1 cellular context compared by ENCODE assay signal in the genomic region with DNA sequence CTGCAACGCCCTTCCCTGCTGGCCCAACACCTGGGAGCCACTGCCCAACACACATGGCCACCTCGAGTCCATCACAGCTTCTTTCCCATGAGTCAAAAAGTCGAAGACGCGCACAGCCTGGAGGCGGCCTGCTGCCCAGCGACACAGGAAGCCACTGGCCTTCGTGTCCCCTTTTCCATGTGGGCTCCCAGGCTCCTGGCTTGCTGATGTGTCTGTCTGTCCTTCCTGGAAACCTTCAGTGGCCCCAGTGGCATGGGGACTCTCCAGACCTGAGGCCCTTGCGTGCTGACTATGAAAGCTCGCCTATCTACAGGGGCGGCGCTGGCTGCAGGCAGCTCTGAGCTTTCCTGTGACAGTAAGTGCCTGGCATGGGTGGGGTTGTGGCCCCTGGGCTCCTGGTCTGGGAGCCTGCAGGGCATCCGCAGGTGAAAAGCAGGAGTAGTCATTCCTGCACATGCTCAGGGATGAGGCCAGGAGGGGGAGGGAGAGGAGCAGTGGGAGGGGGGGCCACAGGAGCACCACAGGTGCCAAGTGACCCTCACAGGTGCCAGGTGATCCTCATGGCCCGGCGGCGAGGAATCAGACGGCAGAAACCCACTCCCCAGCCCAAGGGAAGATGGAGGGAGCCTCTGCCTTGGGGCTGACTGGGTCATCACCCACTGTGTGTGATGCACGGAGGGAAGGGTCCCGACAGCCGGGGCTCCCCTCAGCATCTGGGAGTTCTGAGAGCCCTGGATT.
TF ChIP-seq lines count a peak whose summit lies in the region.

No MANE protein-coding gene starts in this region.

TF ChIP-seq in HepG2, 621 proteins besides CTCF, POLR2A, EP300 and RAD21:
- TF ChIP-seq, protein P1, sequence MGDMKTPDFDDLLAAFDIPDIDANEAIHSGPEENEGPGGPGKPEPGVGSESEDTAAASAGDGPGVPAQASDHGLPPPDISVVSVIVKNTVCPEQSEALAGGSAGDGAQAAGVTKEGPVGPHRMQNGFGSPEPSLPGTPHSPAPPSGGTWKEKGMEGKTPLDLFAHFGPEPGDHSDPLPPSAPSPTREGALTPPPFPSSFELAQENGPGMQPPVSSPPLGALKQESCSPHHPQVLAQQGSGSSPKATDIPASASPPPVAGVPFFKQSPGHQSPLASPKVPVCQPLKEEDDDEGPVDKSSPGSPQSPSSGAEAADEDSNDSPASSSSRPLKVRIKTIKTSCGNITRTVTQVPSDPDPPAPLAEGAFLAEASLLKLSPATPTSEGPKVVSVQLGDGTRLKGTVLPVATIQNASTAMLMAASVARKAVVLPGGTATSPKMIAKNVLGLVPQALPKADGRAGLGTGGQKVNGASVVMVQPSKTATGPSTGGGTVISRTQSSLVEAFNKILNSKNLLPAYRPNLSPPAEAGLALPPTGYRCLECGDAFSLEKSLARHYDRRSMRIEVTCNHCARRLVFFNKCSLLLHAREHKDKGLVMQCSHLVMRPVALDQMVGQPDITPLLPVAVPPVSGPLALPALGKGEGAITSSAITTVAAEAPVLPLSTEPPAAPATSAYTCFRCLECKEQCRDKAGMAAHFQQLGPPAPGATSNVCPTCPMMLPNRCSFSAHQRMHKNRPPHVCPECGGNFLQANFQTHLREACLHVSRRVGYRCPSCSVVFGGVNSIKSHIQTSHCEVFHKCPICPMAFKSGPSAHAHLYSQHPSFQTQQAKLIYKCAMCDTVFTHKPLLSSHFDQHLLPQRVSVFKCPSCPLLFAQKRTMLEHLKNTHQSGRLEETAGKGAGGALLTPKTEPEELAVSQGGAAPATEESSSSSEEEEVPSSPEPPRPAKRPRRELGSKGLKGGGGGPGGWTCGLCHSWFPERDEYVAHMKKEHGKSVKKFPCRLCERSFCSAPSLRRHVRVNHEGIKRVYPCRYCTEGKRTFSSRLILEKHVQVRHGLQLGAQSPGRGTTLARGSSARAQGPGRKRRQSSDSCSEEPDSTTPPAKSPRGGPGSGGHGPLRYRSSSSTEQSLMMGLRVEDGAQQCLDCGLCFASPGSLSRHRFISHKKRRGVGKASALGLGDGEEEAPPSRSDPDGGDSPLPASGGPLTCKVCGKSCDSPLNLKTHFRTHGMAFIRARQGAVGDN (CRISPR knock-in tag; IDR thresholded peaks at IDR 0.05), result peak; percentile 10; the same call in 1 of the 2 replicates
- no peak for TF ChIP-seq NFIC (IDR thresholded peaks at IDR 0.05; ENCODE audit: low read length)
